ENCODE assay signal across 10 cellular contexts in the genomic region with DNA sequence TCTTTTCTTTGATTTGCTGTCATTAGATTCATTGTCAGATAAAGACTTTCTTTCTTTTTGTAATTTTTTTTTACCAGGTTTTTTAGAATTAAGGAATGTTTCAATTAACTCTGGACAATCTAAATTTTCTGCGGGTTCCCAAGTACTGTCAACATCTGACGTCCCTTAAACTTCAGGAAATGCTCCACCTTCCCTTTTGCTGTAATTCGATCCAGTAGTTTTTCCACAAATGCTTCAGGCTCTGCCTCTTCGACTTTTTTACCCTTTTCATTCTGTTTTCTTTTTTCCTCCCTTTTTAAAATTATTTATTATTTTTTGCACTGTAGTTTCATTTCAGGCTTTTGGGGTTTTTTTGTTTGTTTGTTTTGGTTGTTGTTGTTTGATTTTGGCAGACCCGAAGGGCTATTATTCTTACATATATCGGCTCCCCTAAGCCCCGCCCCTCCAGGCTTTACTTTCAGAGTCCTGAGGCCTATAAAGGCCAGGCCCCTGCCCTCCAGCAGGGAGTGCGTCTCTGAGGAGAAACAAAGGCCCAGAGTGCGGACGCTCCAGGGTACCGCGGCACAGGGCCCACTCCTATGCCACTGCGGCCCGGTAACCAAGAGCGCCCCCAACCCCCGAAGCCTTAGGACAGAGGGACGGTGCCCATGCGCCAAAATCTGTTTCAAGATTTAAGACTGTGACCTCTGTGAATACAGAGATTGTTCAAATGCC.
DNase-seq lines count a peak whose midpoint lies in the region; ATAC-seq and TF ChIP-seq lines count a peak whose summit lies in the region.
"Had no signal": no experiment of that assay in that cellular context is flagged by ENCODE, and none has a peak within 500 bp of the region (broad histone marks: within the 10 kb centered on the region; RNA-seq: fewer than 3 reads in every experiment).

No MANE protein-coding gene starts in this region.

- no peaks in the 10 kb centered on the region for H3K79me2 ChIP-seq in parathyroid adenoma

- peak overlapping the region; percentile 69 for H2AFZ ChIP-seq in parathyroid adenoma

- no peak for TF ChIP-seq POLR2A in body of pancreas (IDR thresholded peaks at IDR 0.05)

- H3K4me3 ChIP-seq in body of pancreas (no peak overlapping the region), right cardiac atrium (ENCODE audit: low read length) (peak overlapping the region; percentile 23), parathyroid adenoma (ENCODE audit: low read depth, low read length) (no peak overlapping the region)

- H3K4me1 ChIP-seq in body of pancreas (no peaks in the 10 kb centered on the region), right cardiac atrium (ENCODE audit: control insufficient read depth, insufficient read depth, low read length) (no peaks in the 10 kb centered on the region), parathyroid adenoma (no peaks in the 10 kb centered on the region)

- 21 to 36% methylated on average over 17 to 18 of the region's 18 CpGs for WGBS in body of pancreas, 2 donors
- 30% methylated on average over 18 of the region's 18 CpGs for WGBS in right cardiac atrium

- H3K36me3 ChIP-seq in body of pancreas (replicated peaks in 1 of 2; ENCODE audit: insufficient read depth in 1 of 2, low read depth in 2 of 2) (no peaks in the 10 kb centered on the region), parathyroid adenoma (ENCODE audit: control insufficient read depth, insufficient read depth, low read length) (no peaks in the 10 kb centered on the region)

- TF ChIP-seq CTCF in body of pancreas (IDR thresholded peaks at IDR 0.05) = no peak
- no peak for TF ChIP-seq CTCF in parathyroid adenoma (IDR thresholded peaks at IDR 0.05)

- H3K9me3 ChIP-seq in body of pancreas (no peaks in the 10 kb centered on the region), right cardiac atrium (ENCODE audit: control insufficient read depth, low read length) (no peaks in the 10 kb centered on the region), parathyroid adenoma (ENCODE audit: control insufficient read depth, low read length) (no peaks in the 10 kb centered on the region)

- intact Hi-C loops in body of pancreas (cut with DNase I) (no loop called here), right cardiac atrium (cut with DNase I) (no loop called here)

- no peak overlapping the region for H3K9ac ChIP-seq in parathyroid adenoma

- DNase-seq in Daoy (ENCODE audit: low read depth) = peak; percentile 2
- peak in 3 of 4 donors; percentile 8 to 26 (median 10) for DNase-seq in body of pancreas
- DNase-seq in right cardiac atrium = peak; percentile 7 to 70 (median 51)
- DNase-seq in NCI-H2196 (lab: John Stamatoyannopoulos, UW; ENCODE audit: unreplicated experiment) = no peak
- DNase-seq in NCI-H82 (lab: John Stamatoyannopoulos, UW) = no peak
- no peak for DNase-seq in SW 1271 (lab: John Stamatoyannopoulos, UW)
- DNase-seq: CD4-positive, CD25-positive, alpha-beta regulatory T cell; NCI-H2171 treated with DMSO at 0.1 percent for 48 hours had no signal

- no peaks in the 10 kb centered on the region for H3K27me3 ChIP-seq in body of pancreas
- H3K27me3 ChIP-seq in right cardiac atrium (ENCODE audit: control insufficient read depth, insufficient read depth) = no peaks in the 10 kb centered on the region
- H3K27me3 ChIP-seq in parathyroid adenoma (ENCODE audit: control insufficient read depth, insufficient read depth, low read length) = no peaks in the 10 kb centered on the region

- no peak for ATAC-seq in body of pancreas
- ATAC-seq in right cardiac atrium = peak in 1 of 2 donors; percentile 55
- ATAC-seq in GM21381 (IDR thresholded peaks at IDR 0.05; ENCODE audit: unreplicated experiment) = no peak

- H3K4me2 ChIP-seq in parathyroid adenoma (ENCODE audit: low read length) = peak overlapping the region; percentile 26

- H3K27ac ChIP-seq in body of pancreas (no peak overlapping the region), right cardiac atrium (ENCODE audit: low read length) (no peak overlapping the region), parathyroid adenoma (no peak overlapping the region)

Comparison
In these comparisons a context has a peak if more than half of its experiments do, and no peak if none do; other contexts are left out.
1. DNase-seq: peak in Daoy (single experiment), body of pancreas (3 of 4) and right cardiac atrium (3 of 3); none in NCI-H2196 (single experiment), NCI-H82 (single experiment) and SW 1271 (0 of 2).